ENCODE assay signal across 8 cellular contexts in the genomic region with DNA sequence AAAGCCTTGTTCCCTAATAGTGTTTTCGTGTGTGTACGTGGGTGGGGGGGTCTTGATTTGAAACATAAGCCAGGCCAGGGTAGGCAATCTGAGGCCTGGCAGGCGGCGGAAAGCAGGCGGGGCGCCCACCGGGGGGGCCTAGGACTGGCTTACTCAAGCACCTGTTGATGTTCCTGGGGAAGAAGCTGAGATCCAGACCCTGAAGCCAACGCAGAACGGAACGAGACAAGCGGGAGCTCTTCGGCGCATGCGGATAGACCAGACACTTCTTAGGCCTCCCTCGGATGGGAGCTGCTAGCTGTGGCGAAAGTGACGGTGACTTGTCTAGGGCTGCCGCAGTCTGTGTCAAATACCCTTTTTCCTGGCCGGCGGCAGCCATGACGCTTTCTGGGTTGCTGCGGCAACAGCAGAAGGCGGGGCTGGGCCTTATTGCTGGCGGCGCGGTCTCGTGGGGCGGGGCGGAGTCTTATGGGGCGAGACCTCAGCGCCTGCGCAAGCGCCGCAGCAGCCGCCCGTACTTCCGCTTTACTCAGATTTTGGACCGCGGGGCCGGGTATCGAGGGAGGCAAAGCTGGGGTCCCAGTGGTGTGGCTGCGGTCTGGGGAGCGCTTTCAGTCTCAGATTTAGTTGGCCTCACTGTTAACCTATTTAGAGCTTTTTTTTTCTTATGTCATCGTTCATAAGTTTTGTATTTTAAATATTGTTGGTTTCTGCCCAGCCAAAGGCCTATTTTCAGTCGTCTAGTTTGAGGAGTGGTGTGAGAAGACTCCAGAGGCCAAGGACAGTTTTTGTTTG. TPM values are rescaled to one million over a fixed set of nuclear protein-coding genes. Genes with fewer than 3 reads are reported as not detected.
A peak's percentile ranks its signal among the peaks of the same experiment; 100 is the strongest.
DNase-seq lines count a peak whose midpoint lies in the region; ATAC-seq, FAIRE-seq and TF ChIP-seq lines count a peak whose summit lies in the region.

TSS of gene SPATA4 (minus strand) at position 402 of the 795 bp plus-strand sequence. CDS start at position 379, 23 bp downstream.

- DNase-seq in D721Med (ENCODE audit: insufficient read length, low spot score): peak; percentile 78
- peak; percentile 97 for DNase-seq in OCI-M1 (lab: John Stamatoyannopoulos, UW)
- peak; percentile 94 for DNase-seq in activated T-cell treated with anti-CD3 and anti-CD28 coated beads for 48 hours (ENCODE audit: low read depth)
- DNase-seq in epithelial cell of esophagus (ENCODE audit: low read depth): peak; percentile 94
- peak; percentile 87 to 91 for DNase-seq in stimulated activated CD8-positive, alpha-beta memory T cell treated with anti-CD3 and anti-CD28 coated beads, Interleukin-2, amount 100 ng/mL, for 1 hour (ENCODE audit: low read depth in 2 of 2)

- FAIRE-seq in D721Med (lab: Jason Lieb, UNC): no peak

- peak; percentile 97 for ATAC-seq in GM21619 (IDR thresholded peaks at IDR 0.05; ENCODE audit: unreplicated experiment)

- no peaks in the 10 kb centered on the region for H3K9me3 ChIP-seq in mononuclear cell (ENCODE audit: low read depth, low read length)

- H3K27me3 ChIP-seq in mononuclear cell (ENCODE audit: insufficient read depth, low read length): peaks cover 31% of the 10 kb centered on the region

- H3K4me1 ChIP-seq in mononuclear cell (ENCODE audit: insufficient read depth, low read length): peaks cover 7% of the 10 kb centered on the region

- TF ChIP-seq RAD21 in Ishikawa (IDR thresholded peaks at IDR 0.05; ENCODE audit: low read depth): no peak

- TF ChIP-seq EP300 in Ishikawa (IDR thresholded peaks at IDR 0.05; ENCODE audit: borderline replicate concordance): no peak

- no peak for TF ChIP-seq CTCF in D721Med (IDR thresholded peaks at IDR 0.05; ENCODE audit: insufficient read depth, missing control alignments)
- TF ChIP-seq CTCF in epithelial cell of esophagus (IDR thresholded peaks at IDR 0.05; ENCODE audit: insufficient read depth, low read depth, low read length, missing control alignments): no peak

- H3K4me3 ChIP-seq in epithelial cell of esophagus (ENCODE audit: low read length) (peak within 1 kb of the TSS; percentile 74), mononuclear cell (ENCODE audit: low read length) (peak within 1 kb of the TSS; percentile 35)

TF ChIP-seq in Ishikawa, 13 proteins besides CTCF, POLR2A, EP300 and RAD21:
- TF ChIP-seq YY1 (IDR thresholded peaks at IDR 0.05; ENCODE audit: low read depth): peak; percentile 98
- TF ChIP-seq TEAD4 (IDR thresholded peaks at IDR 0.05): no peak
- peak; percentile 60 for TF ChIP-seq MAX (IDR thresholded peaks at IDR 0.05)
- no peak; the same call in 1 of the 2 replicates for TF ChIP-seq NFIC (IDR thresholded peaks at IDR 0.05)
- TF ChIP-seq ZBTB7A (IDR thresholded peaks at IDR 0.05; ENCODE audit: low read depth): no peak
- no peak for TF ChIP-seq FOXM1 (IDR thresholded peaks at IDR 0.05; ENCODE audit: borderline replicate concordance, low read depth)
- no peak for TF ChIP-seq TCF12 (IDR thresholded peaks at IDR 0.05; ENCODE audit: low read depth)
- TF ChIP-seq EGR1 (IDR thresholded peaks at IDR 0.05): peak; percentile 41; the same call in 1 of the 2 replicates
- TF ChIP-seq REST (IDR thresholded peaks at IDR 0.05; ENCODE audit: low read depth): no peak
- no peak for TF ChIP-seq CEBPB (IDR thresholded peaks at IDR 0.05)
- no peak for TF ChIP-seq CREB1 (IDR thresholded peaks at IDR 0.05; ENCODE audit: low read depth)
- TF ChIP-seq USF1 (IDR thresholded peaks at IDR 0.05): peak; percentile 40
- TF ChIP-seq TAF1 (IDR thresholded peaks at IDR 0.05; ENCODE audit: low read depth): peak; percentile 80

RNA-seq across cellular contexts. Expression of gene SPATA4, which starts in this region (rescaled TPM):
- total RNA-seq in mononuclear cell: not detected

Comparison
In these comparisons a context has a peak if more than half of its experiments do, and no peak if none do; other contexts are left out.
1. Peak in every context shown above with its lines: DNase-seq, ATAC-seq and H3K4me3 ChIP-seq.